Comparison of ENCODE assay signal across 31 cellular contexts in genomic region chrX:105909576-105909975, GRCh38.
DNase-seq lines count a peak whose midpoint lies in the region; TF ChIP-seq lines count a peak whose summit lies in the region.
"Had no signal": no experiment of that assay in that cellular context is flagged by ENCODE, and none has a peak within 500 bp of the region (broad histone marks: within the 10 kb centered on the region; RNA-seq: fewer than 3 reads in every experiment).

No MANE protein-coding gene starts in this region.

- H3K4me3 Mint-ChIP-seq in MCF 10A (ENCODE audit: unreplicated experiment) = no peak overlapping the region
- H3K4me3 Mint-ChIP-seq: B cell; CD14-positive monocyte; CD4-positive, alpha-beta memory T cell; CD4-positive, alpha-beta T cell; CD4-positive, CD25-positive, alpha-beta regulatory T cell; CD8-positive, alpha-beta memory T cell; CD8-positive, alpha-beta T cell had no signal

- no peak overlapping the region for H2BK12ac ChIP-seq in trophoblast cell (ENCODE audit: low read length)

- H4K20me1 ChIP-seq in mammary epithelial cell (ENCODE audit: insufficient read depth, low read length) = no peaks in the 10 kb centered on the region
- H4K20me1 ChIP-seq: BLaER1 treated with 17β-estradiol and CSF1 and Interleukin-3, amounts not matched to agents 10 nM and 100 nM had no signal

- H2AFZ ChIP-seq in mammary epithelial cell (ENCODE audit: low read depth, low read length) (peak overlapping the region; percentile 14), trophoblast cell (ENCODE audit: insufficient read depth, low read length, poor library complexity) (no peak overlapping the region)

- no peak overlapping the region for H3K14ac ChIP-seq in trophoblast cell (ENCODE audit: low read length)

- H3K4me1 Mint-ChIP-seq in MCF 10A (ENCODE audit: insufficient read depth, unreplicated experiment) = no peaks in the 10 kb centered on the region
- H3K4me1 Mint-ChIP-seq: B cell; CD14-positive monocyte; CD4-positive, alpha-beta memory T cell; CD4-positive, CD25-positive, alpha-beta regulatory T cell; CD8-positive, alpha-beta memory T cell had no signal

- no peak overlapping the region for H4K8ac ChIP-seq in trophoblast cell (ENCODE audit: low read depth, low read length)

- BruUV-seq in mammary epithelial cell (replicated peaks; lab: Mats Ljungman, UMichigan) (no TSS peak), MCF 10A (replicated peaks; lab: Mats Ljungman, UMichigan) (no TSS peak)

- CTCF ChIA-PET in mammary epithelial cell (lab: Charles Lee; ENCODE audit: low non-redundant PET) = no interaction called here
- CTCF ChIA-PET in MCF 10A (lab: Yijun Ruan, JAX) = no interaction called here

- no peak overlapping the region for H4K91ac ChIP-seq in trophoblast cell (ENCODE audit: low read depth, low read length)

- H3K9me3 Mint-ChIP-seq in MCF 10A (ENCODE audit: unreplicated experiment) = no peaks in the 10 kb centered on the region
- H3K9me3 Mint-ChIP-seq: CD4-positive, alpha-beta T cell; CD8-positive, alpha-beta T cell had no signal

- no peak overlapping the region for H3K4me2 ChIP-seq in mammary epithelial cell (ENCODE audit: insufficient read depth, low read depth, low read length)
- no peak overlapping the region for H3K4me2 ChIP-seq in trophoblast cell (ENCODE audit: low read length)
- H3K4me2 ChIP-seq: A549; BLaER1; BLaER1 treated with 17β-estradiol and CSF1 and Interleukin-3, amounts not matched to agents 10 nM and 100 nM had no signal

- no peak overlapping the region for H3K23ac ChIP-seq in trophoblast cell (ENCODE audit: low read length)

- H3K4me3 ChIP-seq in mammary epithelial cell (replicated peaks in 1 of 3; ENCODE audit: insufficient read depth in 1 of 3, low read depth in 2 of 3, low read length in 3 of 3) (no peak overlapping the region), trophoblast cell (ENCODE audit: low read depth, low read length) (no peak overlapping the region)
- H3K4me3 ChIP-seq: A549; BLaER1; BLaER1 treated with 17β-estradiol and CSF1 and Interleukin-3, amounts not matched to agents 10 nM and 100 nM had no signal

- DNase-seq in mammary epithelial cell (no peak), MCF 10A (ENCODE audit: unreplicated experiment) (no peak), trophoblast cell (peak; percentile 75 to 93), NCI-H2081 (lab: John Stamatoyannopoulos, UW) (no peak)
- DNase-seq: 8988T; ACHN; AML-193; BE2C; C1 segment of cervical spinal cord; Caco-2; Calu3; CD4-positive, alpha-beta T cell; CD4-positive, CD25-positive, alpha-beta regulatory T cell; CD8-positive, alpha-beta memory T cell; CD8-positive, alpha-beta T cell; COR-L47; DMS 273 treated with DMSO at 0.1 percent for 48 hours; DMS153; DMS53; DMS79; DMS79 treated with DMSO at 0.1 percent for 48 hours; DND-41; EL had no signal

- 75% methylated on average over 8 of the region's 8 CpGs for WGBS in mammary epithelial cell (ENCODE audit: low coverage, missing lambda C conversion rate)
- no CpG with 5 or more reads among the region's 8 CpGs for WGBS in trophoblast cell (ENCODE audit: extremely low coverage, insufficient coverage, insufficient read length)

- no peak overlapping the region for H3K4ac ChIP-seq in trophoblast cell (ENCODE audit: low read depth, low read length)

- H2BK5ac ChIP-seq in trophoblast cell (ENCODE audit: low read depth, low read length, poor library complexity) = no peak overlapping the region

- H3K27me3 ChIP-seq in mammary epithelial cell (ENCODE audit: insufficient read depth, low read length) (no peaks in the 10 kb centered on the region), trophoblast cell (ENCODE audit: insufficient read depth, low read length) (no peaks in the 10 kb centered on the region)
- H3K27me3 ChIP-seq: BE2C had no signal

- TF ChIP-seq CTCF in mammary epithelial cell (conservative IDR thresholded peaks at IDR 0.05 in 1 of 2, IDR thresholded peaks at IDR 0.05 in 1 of 2; ENCODE audit: extremely low read depth in 1 of 2, insufficient read depth in 1 of 2, low read depth in 1 of 2, low read length in 2 of 2) = no peak
- TF ChIP-seq CTCF in MCF 10A (IDR thresholded peaks at IDR 0.05; ENCODE audit: unreplicated experiment) = no peak

- H3K27me3 Mint-ChIP-seq in MCF 10A (ENCODE audit: insufficient read depth, unreplicated experiment) = peaks cover 55% of the 10 kb centered on the region
- H3K27me3 Mint-ChIP-seq: B cell; CD4-positive, alpha-beta memory T cell; CD4-positive, alpha-beta T cell; CD4-positive, CD25-positive, alpha-beta regulatory T cell had no signal

- POLR2A ChIA-PET in MCF 10A (lab: Yijun Ruan, JAX) = no interaction called here

- no peaks in the 10 kb centered on the region for H3K36me3 ChIP-seq in mammary epithelial cell (ENCODE audit: insufficient read depth, low read length)
- H3K36me3 ChIP-seq in trophoblast cell (ENCODE audit: control insufficient read depth in 1 of 2, insufficient read depth in 2 of 2, low read length in 2 of 2) = peaks cover 7 to 8% of the 10 kb centered on the region in 2 experiments
- H3K36me3 ChIP-seq: BE2C; BLaER1; BLaER1 treated with 17β-estradiol and CSF1 and Interleukin-3, amounts not matched to agents 10 nM and 100 nM had no signal

- no peak overlapping the region for H3K9ac ChIP-seq in mammary epithelial cell (ENCODE audit: insufficient read depth, low read length)
- H3K9ac ChIP-seq in trophoblast cell (ENCODE audit: low read length) = no peak overlapping the region
- H3K9ac ChIP-seq: BLaER1; BLaER1 treated with 17β-estradiol and CSF1 and Interleukin-3, amounts not matched to agents 10 nM and 100 nM had no signal

- intact Hi-C loops in mammary epithelial cell (cut with micrococcal nuclease) (no loop called here), MCF 10A (cut with micrococcal nuclease) (no loop called here)

- no peaks in the 10 kb centered on the region for H3K79me1 ChIP-seq in trophoblast cell (ENCODE audit: low read length)

- H3K9me3 ChIP-seq in mammary epithelial cell (replicated peaks; ENCODE audit: insufficient read depth, low read length) (no peaks in the 10 kb centered on the region), trophoblast cell (ENCODE audit: insufficient read depth, low read depth, low read length) (no peaks in the 10 kb centered on the region)
- H3K9me3 ChIP-seq: A549; BE2C; BLaER1; BLaER1 treated with 17β-estradiol and CSF1 and Interleukin-3, amounts not matched to agents 10 nM and 100 nM; Caco-2 had no signal

- no peak overlapping the region for H3K18ac ChIP-seq in trophoblast cell (ENCODE audit: low read length)

- no peak overlapping the region for H3K27ac ChIP-seq in mammary epithelial cell (ENCODE audit: insufficient read depth, low read depth, low read length)
- no peak overlapping the region for H3K27ac ChIP-seq in trophoblast cell (ENCODE audit: low read depth, low read length)
- H3K27ac ChIP-seq: 22Rv1; A549; BLaER1; BLaER1 treated with 17β-estradiol and CSF1 and Interleukin-3, amounts not matched to agents 10 nM and 100 nM; C4-2B had no signal

- no peak overlapping the region for H2BK120ac ChIP-seq in trophoblast cell (ENCODE audit: insufficient read depth, low read length, poor library complexity)

- no peak overlapping the region for H2AK5ac ChIP-seq in trophoblast cell (ENCODE audit: low read length)

- H3K27ac Mint-ChIP-seq in MCF 10A (ENCODE audit: low read depth, unreplicated experiment) = no peak overlapping the region
- H3K27ac Mint-ChIP-seq: B cell; CD4-positive, alpha-beta memory T cell; CD4-positive, alpha-beta T cell; CD4-positive, CD25-positive, alpha-beta regulatory T cell; CD8-positive, alpha-beta memory T cell; CD8-positive, alpha-beta T cell had no signal

- dilution Hi-C loops in mammary epithelial cell (cut with HindIII; ENCODE audit: low sequenced_read_pairs) = no loop called here

- H3K4me1 ChIP-seq in mammary epithelial cell (ENCODE audit: insufficient read depth, low read length) (peaks cover 3% of the 10 kb centered on the region), trophoblast cell (ENCODE audit: control insufficient read depth in 1 of 2, insufficient read depth in 2 of 2, low read length in 2 of 2) (no peaks in the 10 kb centered on the region)
- H3K4me1 ChIP-seq: A549; BE2C; BLaER1; BLaER1 treated with 17β-estradiol and CSF1 and Interleukin-3, amounts not matched to agents 10 nM and 100 nM; Caco-2 had no signal

- H4K12ac ChIP-seq in trophoblast cell (ENCODE audit: low read depth, low read length) = no peak overlapping the region

- H3K79me2 ChIP-seq in mammary epithelial cell (ENCODE audit: insufficient read depth, low read length) (no peaks in the 10 kb centered on the region), trophoblast cell (ENCODE audit: control insufficient read depth, insufficient read depth, low read length, poor library complexity) (no peaks in the 10 kb centered on the region)

- in situ Hi-C loops in mammary epithelial cell (cut with MboI; ENCODE audit: low sequenced_read_pairs in 2 of 2) = no loop called here

- no peaks in the 10 kb centered on the region for H3K36me3 Mint-ChIP-seq in MCF 10A (ENCODE audit: insufficient read depth, unreplicated experiment)
- H3K36me3 Mint-ChIP-seq: CD14-positive monocyte; CD4-positive, alpha-beta memory T cell; CD4-positive, CD25-positive, alpha-beta regulatory T cell; CD8-positive, alpha-beta memory T cell; CD8-positive, alpha-beta T cell had no signal

Comparison
In these comparisons a context has a peak if more than half of its experiments do, and no peak if none do; other contexts are left out.
1. DNase-seq: peak in trophoblast cell (2 of 2); none in mammary epithelial cell (single experiment), MCF 10A (single experiment) and NCI-H2081 (0 of 2).